Comparison of ENCODE assay signal across 26 cellular contexts in the genomic region with DNA sequence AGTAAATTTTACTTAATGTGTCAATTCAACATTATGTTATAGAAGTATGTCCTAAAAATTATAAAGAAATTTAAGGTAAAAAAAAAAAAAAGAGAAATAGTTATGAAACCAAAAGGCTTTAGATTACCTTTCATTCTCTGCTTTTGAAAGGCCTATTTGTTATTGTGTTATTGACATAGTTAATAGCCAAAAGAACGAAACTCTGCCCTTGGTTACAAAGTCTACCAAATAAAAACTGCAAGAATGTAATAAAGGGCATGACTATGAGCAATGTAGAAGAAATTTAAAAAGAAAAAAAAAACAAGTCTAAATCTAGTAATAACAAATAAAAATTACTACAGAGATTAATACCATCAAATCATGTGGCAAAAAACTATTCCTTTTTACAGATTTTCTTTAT.
"Had no signal": no experiment of that assay in that cellular context is flagged by ENCODE, and none has a peak within 500 bp of the region (broad histone marks: within the 10 kb centered on the region; RNA-seq: fewer than 3 reads in every experiment).

No MANE protein-coding gene starts in this region.

- DNase-seq: activated CD4-positive, alpha-beta memory T cell treated with anti-CD3 and anti-CD28 coated beads for 36 hours; activated CD4-positive, alpha-beta T cell treated with anti-CD3 and anti-CD28 coated beads for 36 hours; activated CD4-positive, CD25-positive, alpha-beta regulatory T cell; activated CD4-positive, CD25-positive, alpha-beta regulatory T cell treated with anti-CD3 and anti-CD28 coated beads, Interleukin-2, amount 50 U/mL, for 72 hours; activated CD8-positive, alpha-beta memory T cell treated with anti-CD3 and anti-CD28 coated beads, Interleukin-2, amount 10 ng/mL, durations not matched to agents 7 days and 5 days; activated CD8-positive, alpha-beta memory T cell treated with anti-CD3 and anti-CD28 coated beads, Interleukin-2, amount 50 U/mL, for 4 hours; activated CD8-positive, alpha-beta T cell treated with anti-CD3 and anti-CD28 coated beads, Interleukin-2, amount 10 ng/mL, durations not matched to agents 7 days and 5 days; activated gamma-delta T cell; activated naive CD4-positive, alpha-beta T cell; activated naive CD4-positive, alpha-beta T cell treated with anti-CD3 and anti-CD28 coated beads, Interleukin-2, amount 10 ng/mL, durations not matched to agents 7 days and 5 days; activated naive CD8-positive, alpha-beta T cell treated with anti-CD3 and anti-CD28 coated beads, Interleukin-2, amount 10 ng/mL, durations not matched to agents 7 days and 5 days; activated T-cell treated with anti-CD3 and anti-CD28 coated beads, Interleukin-2, amount 50 U/mL, for 24 hours; activated T-cell treated with anti-CD3 and anti-CD28 coated beads, Interleukin-2, amount 50 U/mL, for 72 hours; effector CD4-positive, alpha-beta T cell; effector memory CD8-positive, alpha-beta T cell; esophagus squamous epithelium; foreskin melanocyte; head of caudate nucleus; T-helper 1 cell; T-helper 17 cell had no signal

- H3K27me3 ChIP-seq: ascending aorta, esophagus squamous epithelium had no signal

- H3K4me1 ChIP-seq: ascending aorta, esophagus squamous epithelium had no signal

- H3K4me3 ChIP-seq: ascending aorta, coronary artery, esophagus squamous epithelium had no signal

- ATAC-seq: activated CD4-positive, alpha-beta T cell treated with anti-CD3 and anti-CD28 coated beads for 36 hours; activated CD8-positive, alpha-beta memory T cell treated with anti-CD3 and anti-CD28 coated beads, Interleukin-2, amount 10 ng/mL, durations not matched to agents 7 days and 5 days; activated CD8-positive, alpha-beta T cell treated with anti-CD3 and anti-CD28 coated beads, Interleukin-2, amount 10 ng/mL, durations not matched to agents 7 days and 5 days; activated naive CD4-positive, alpha-beta T cell treated with anti-CD3 and anti-CD28 coated beads, Interleukin-2, amount 50 U/mL, for 72 hours; activated T-cell treated with anti-CD3 and anti-CD28 coated beads, Interleukin-2, amount 50 U/mL, for 72 hours; effector memory CD8-positive, alpha-beta T cell; T-helper 17 cell had no signal

- H3K9me3 ChIP-seq: ascending aorta, esophagus squamous epithelium had no signal

- FAIRE-seq: bronchial epithelial cell, endothelial cell of umbilical vein had no signal

- H3K27ac ChIP-seq: ascending aorta, coronary artery, epithelial cell of prostate, esophagus squamous epithelium had no signal
